In genomic region chr15:99526174-99526573, GRCh38 we compare ENCODE assay signal across 19 cellular contexts. TPM values are rescaled to one million over a fixed set of nuclear protein-coding genes. Genes with fewer than 3 reads are reported as not detected.
DNase-seq lines count a peak whose midpoint lies in the region; ATAC-seq and TF ChIP-seq lines count a peak whose summit lies in the region.
"Had no signal": no experiment of that assay in that cellular context is flagged by ENCODE, and none has a peak within 500 bp of the region (broad histone marks: within the 10 kb centered on the region; RNA-seq: fewer than 3 reads in every experiment).

No MANE protein-coding gene starts in this region.

- H3K79me2 ChIP-seq in DOHH2 (ENCODE audit: control insufficient read depth, low read length), result no peaks in the 10 kb centered on the region

- DNase-seq in activated naive CD8-positive, alpha-beta T cell treated with anti-CD3 and anti-CD28 coated beads for 36 hours, result no peak
- DNase-seq in Jurkat, Clone E6-1 (ENCODE audit: low read depth, low spot score), result peak; percentile 87
- DNase-seq in SW 1271 (lab: John Stamatoyannopoulos, UW) (no peak), NCI-H2081 (lab: John Stamatoyannopoulos, UW) (no peak)
- no peak for DNase-seq in stimulated activated naive CD8-positive, alpha-beta T cell treated with anti-CD3 and anti-CD28 coated beads, Interleukin-15, Interleukin-2, amounts not matched to agents 100 U/mL and 50 U/mL, for 24 hours
- DNase-seq: ACHN; BE2C; C1 segment of cervical spinal cord; CD4-positive, CD25-positive, alpha-beta regulatory T cell; DMS153; DMS79; EL; HCEC 1CT had no signal

- no peaks in the 10 kb centered on the region for H3K9me2 ChIP-seq in DOHH2 (replicated peaks; ENCODE audit: control insufficient read depth, low read length)

- TF ChIP-seq CTCF in DOHH2 (IDR thresholded peaks at IDR 0.05; ENCODE audit: low read depth, low read length, poor library complexity, severe bottlenecking), result no peak

- peaks cover 16% of the 10 kb centered on the region for H3K4me1 Mint-ChIP-seq in activated naive CD8-positive, alpha-beta T cell (ENCODE audit: low read depth)
- H3K4me1 Mint-ChIP-seq in activated naive CD8-positive, alpha-beta T cell treated with anti-CD3 and anti-CD28 coated beads for 36 hours, result peaks cover 12% of the 10 kb centered on the region
- H3K4me1 Mint-ChIP-seq: GM23338 had no signal

- no peaks in the 10 kb centered on the region for H3K36me3 ChIP-seq in DOHH2 (ENCODE audit: control insufficient read depth, low read length)
- H3K36me3 ChIP-seq: BE2C had no signal

- peak overlapping the region; percentile 50 for H3K27ac ChIP-seq in DOHH2 (ENCODE audit: low read depth, low read length)
- H3K27ac ChIP-seq: HL-60 had no signal

- H3K9me3 ChIP-seq in DOHH2 (ENCODE audit: control insufficient read depth, insufficient read depth, low read length), result peaks cover 13% of the 10 kb centered on the region; the same call in 1 of the 2 replicates
- H3K9me3 ChIP-seq: BE2C had no signal

- H3K4me3 Mint-ChIP-seq in activated naive CD8-positive, alpha-beta T cell, result peak overlapping the region; percentile 3
- no peak overlapping the region for H3K4me3 Mint-ChIP-seq in activated naive CD8-positive, alpha-beta T cell treated with anti-CD3 and anti-CD28 coated beads for 36 hours
- H3K4me3 Mint-ChIP-seq: CD4-positive, CD25-positive, alpha-beta regulatory T cell; GM23338 had no signal

- peak overlapping the region; percentile 54 for H3K27ac Mint-ChIP-seq in activated naive CD8-positive, alpha-beta T cell
- no peak overlapping the region for H3K27ac Mint-ChIP-seq in activated naive CD8-positive, alpha-beta T cell treated with anti-CD3 and anti-CD28 coated beads for 36 hours
- H3K27ac Mint-ChIP-seq: GM23338 had no signal

- H3K4me3 ChIP-seq in DOHH2 (ENCODE audit: low read length), result no peak overlapping the region
- no peak overlapping the region for H3K4me3 ChIP-seq in Jurkat, Clone E6-1 (ENCODE audit: low read length)
- H3K4me3 ChIP-seq: GM12878, GM23338, K562 had no signal

- no peaks in the 10 kb centered on the region for H3K27me3 ChIP-seq in DOHH2 (ENCODE audit: control insufficient read depth, low read length)
- H3K27me3 ChIP-seq: BE2C had no signal

- no peak for ATAC-seq in stimulated activated naive CD8-positive, alpha-beta T cell treated with anti-CD3 and anti-CD28 coated beads, Interleukin-15, Interleukin-2, amounts not matched to agents 100 U/mL and 50 U/mL, for 24 hours
- ATAC-seq: GM12878, GM23338, K562 had no signal

- H3K9me3 Mint-ChIP-seq in activated naive CD8-positive, alpha-beta T cell (ENCODE audit: low read depth), result peaks cover 11% of the 10 kb centered on the region
- peaks cover 28% of the 10 kb centered on the region for H3K9me3 Mint-ChIP-seq in activated naive CD8-positive, alpha-beta T cell treated with anti-CD3 and anti-CD28 coated beads for 36 hours
- H3K9me3 Mint-ChIP-seq: GM23338 had no signal

- H3K4me1 ChIP-seq in DOHH2 (ENCODE audit: control insufficient read depth, low read length), result peaks cover 69% of the 10 kb centered on the region
- H3K4me1 ChIP-seq: BE2C had no signal

- H3K27me3 Mint-ChIP-seq in activated naive CD8-positive, alpha-beta T cell, result no peaks in the 10 kb centered on the region
- no peaks in the 10 kb centered on the region for H3K27me3 Mint-ChIP-seq in activated naive CD8-positive, alpha-beta T cell treated with anti-CD3 and anti-CD28 coated beads for 36 hours

- no peaks in the 10 kb centered on the region for H4K20me1 ChIP-seq in DOHH2 (ENCODE audit: control insufficient read depth, insufficient read depth, low read depth, low read length)

- H3F3A ChIP-seq in DOHH2 (ENCODE audit: control insufficient read depth, insufficient read depth), result peaks cover 15% of the 10 kb centered on the region

- peaks cover 2% of the 10 kb centered on the region for H3K36me3 Mint-ChIP-seq in activated naive CD8-positive, alpha-beta T cell
- peaks cover 7% of the 10 kb centered on the region for H3K36me3 Mint-ChIP-seq in activated naive CD8-positive, alpha-beta T cell treated with anti-CD3 and anti-CD28 coated beads for 36 hours
- H3K36me3 Mint-ChIP-seq: CD4-positive, CD25-positive, alpha-beta regulatory T cell had no signal

- H3K4me2 ChIP-seq in DOHH2 (ENCODE audit: low read length), result peak overlapping the region; percentile 29; the same call in 1 of the 2 replicates
- H3K4me2 ChIP-seq: GM23338 had no signal

RNA-seq across cellular contexts. Expression of gene MEF2A, which starts 39.6 kb away (rescaled TPM):
- 10 to 100 TPM; 20.9 to 21.9 TPM for total RNA-seq in activated naive CD8-positive, alpha-beta T cell treated with anti-CD3 and anti-CD28 coated beads for 36 hours
- 18.8 TPM for polyA plus RNA-seq in Jurkat, Clone E6-1 (2012; ENCODE audit: insufficient read depth, insufficient read length)
